9 cellular contexts compared by ENCODE assay signal in the genomic region with DNA sequence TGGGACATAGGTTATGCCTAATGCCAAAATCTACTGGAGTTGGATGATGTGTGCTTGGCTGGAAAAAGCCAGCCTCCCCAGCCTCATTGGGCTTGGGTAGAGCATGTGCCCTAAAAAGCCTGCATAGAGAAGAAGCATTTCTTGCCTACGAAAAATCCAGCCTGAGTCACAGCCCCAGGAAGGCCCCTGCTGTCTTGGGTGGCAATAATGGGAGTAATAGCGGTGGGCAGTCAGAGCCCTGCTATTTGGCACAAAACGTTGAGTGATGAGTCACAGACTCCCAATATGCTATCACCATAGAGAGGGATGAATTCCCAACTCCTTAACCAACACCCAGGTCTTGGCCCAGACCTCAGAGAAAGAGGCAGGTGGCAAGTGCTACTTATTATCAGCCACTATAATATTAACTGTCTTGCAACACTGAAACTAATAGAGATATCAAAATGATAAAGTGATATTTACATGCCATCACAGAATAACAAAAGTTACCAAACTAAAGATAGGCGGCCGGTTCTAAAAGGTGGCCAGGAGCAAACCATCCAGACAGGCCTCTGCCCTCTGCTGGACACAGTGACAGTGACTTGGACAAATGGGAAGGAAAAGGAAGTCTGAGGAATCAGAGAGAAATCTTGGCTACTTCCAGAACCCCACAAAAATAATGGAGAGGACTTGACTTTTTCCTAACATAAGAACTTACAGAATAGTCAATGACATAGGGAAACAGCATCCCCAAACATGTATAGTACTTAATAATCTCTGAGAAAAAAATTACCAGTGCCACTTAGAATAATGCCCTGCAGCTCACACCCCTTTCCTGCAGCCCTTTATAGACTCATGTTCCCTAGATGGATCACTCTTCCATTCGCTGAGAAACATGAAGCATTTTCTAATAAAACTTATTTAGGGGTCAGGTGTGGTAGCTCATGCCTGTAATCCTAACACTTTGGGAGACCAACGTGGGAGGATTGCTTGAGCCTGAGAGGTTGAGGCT. TPM values are rescaled to one million over a fixed set of nuclear protein-coding genes. Genes with fewer than 3 reads are reported as not detected.
DNase-seq lines count a peak whose midpoint lies in the region; ATAC-seq and TF ChIP-seq lines count a peak whose summit lies in the region.
"Had no signal": no experiment of that assay in that cellular context is flagged by ENCODE, and none has a peak within 500 bp of the region (broad histone marks: within the 10 kb centered on the region; RNA-seq: fewer than 3 reads in every experiment).

No MANE protein-coding gene starts in this region.

- ATAC-seq in GM18861 (IDR thresholded peaks at IDR 0.05; ENCODE audit: unreplicated experiment) = no peak
- no peak for ATAC-seq in activated naive CD8-positive, alpha-beta T cell treated with anti-CD3 and anti-CD28 coated beads, Interleukin-2, amount 50 U/mL, for 24 hours

- intact Hi-C loops in thyroid gland (cut with DNase I) = no loop called here

- peaks cover 87% of the 10 kb centered on the region for H3K36me3 ChIP-seq in WERI-Rb-1
- H3K36me3 ChIP-seq in thyroid gland = peaks cover 24 to 26% of the 10 kb centered on the region in 2 donors

- H3K4me3 ChIP-seq in WERI-Rb-1 (ENCODE audit: low read depth, low read length) (no peak overlapping the region), thyroid gland (replicated peaks in 1 of 3) (no peak overlapping the region)

- no peak overlapping the region for H3K27ac ChIP-seq in WERI-Rb-1
- H3K27ac ChIP-seq in thyroid gland = peak overlapping the region; percentile 1 to 54 (median 46)

- H3K27me3 ChIP-seq in WERI-Rb-1 (ENCODE audit: insufficient read depth, low read depth, severe bottlenecking) (no peaks in the 10 kb centered on the region), thyroid gland (no peaks in the 10 kb centered on the region)

- 69 to 72% methylated on average over 7 of the region's 7 CpGs for WGBS in thyroid gland, 2 donors

- no peaks in the 10 kb centered on the region for H3K4me1 Mint-ChIP-seq in activated naive CD8-positive, alpha-beta T cell treated with anti-CD3 and anti-CD28 coated beads, Interleukin-2, amount 50 U/mL, for 24 hours

- DNase-seq in DMS 273 (lab: John Stamatoyannopoulos, UW; ENCODE audit: unreplicated experiment) (peak; percentile 48), DMS 273 treated with DMSO at 0.1 percent for 48 hours (lab: John Stamatoyannopoulos, UW) (no peak), WERI-Rb-1 (no peak), iPS-NIHi11 (ENCODE audit: low spot score) (peak; percentile 39), thyroid gland (no peak)
- no peak for DNase-seq in activated naive CD4-positive, alpha-beta T cell (lab: John Stamatoyannopoulos, UW)
- no peak for DNase-seq in activated naive CD8-positive, alpha-beta T cell treated with anti-CD3 and anti-CD28 coated beads, Interleukin-2, amount 50 U/mL, for 24 hours

- H3K36me3 Mint-ChIP-seq in activated naive CD8-positive, alpha-beta T cell treated with anti-CD3 and anti-CD28 coated beads, Interleukin-2, amount 50 U/mL, for 24 hours (ENCODE audit: low read depth) = peaks cover 11% of the 10 kb centered on the region

- H3K9me3 Mint-ChIP-seq in activated naive CD8-positive, alpha-beta T cell treated with anti-CD3 and anti-CD28 coated beads, Interleukin-2, amount 50 U/mL, for 24 hours = no peaks in the 10 kb centered on the region

- TF ChIP-seq CTCF in WERI-Rb-1 (IDR thresholded peaks at IDR 0.05; ENCODE audit: low read depth, low read length) (peak; percentile 46), thyroid gland (IDR thresholded peaks at IDR 0.05) (peak in 3 of 6 experiments; percentile 15 to 37 (median 17))

- TF ChIP-seq POLR2A in thyroid gland (IDR thresholded peaks at IDR 0.05) = no peak

- no peak overlapping the region for H3K27ac Mint-ChIP-seq in activated naive CD8-positive, alpha-beta T cell treated with anti-CD3 and anti-CD28 coated beads, Interleukin-2, amount 50 U/mL, for 24 hours

- no peak overlapping the region for H3K4me3 Mint-ChIP-seq in activated naive CD8-positive, alpha-beta T cell treated with anti-CD3 and anti-CD28 coated beads, Interleukin-2, amount 50 U/mL, for 24 hours

- no peaks in the 10 kb centered on the region for H3K27me3 Mint-ChIP-seq in activated naive CD8-positive, alpha-beta T cell treated with anti-CD3 and anti-CD28 coated beads, Interleukin-2, amount 50 U/mL, for 24 hours

- H3K4me1 ChIP-seq in thyroid gland = peaks cover 0 to 16% of the 10 kb centered on the region in 2 donors

- H3K9me3 ChIP-seq in WERI-Rb-1 (ENCODE audit: severe bottlenecking) (no peaks in the 10 kb centered on the region), thyroid gland (no peaks in the 10 kb centered on the region)

RNA-seq across cellular contexts. Expression of a gene that starts 51.9 kb away (rescaled TPM):
- total RNA-seq in thyroid gland = not detected
- total RNA-seq: skeletal muscle tissue had no signal

Comparison
In these comparisons a context has a peak if more than half of its experiments do, and no peak if none do; other contexts are left out.
1. DNase-seq: peak in DMS 273 (single experiment) and iPS-NIHi11 (single experiment); none in DMS 273 treated with DMSO at 0.1 percent for 48 hours (single experiment), WERI-Rb-1 (single experiment), thyroid gland (0 of 2), activated naive CD4-positive, alpha-beta T cell (0 of 4) and activated naive CD8-positive, alpha-beta T cell treated with anti-CD3 and anti-CD28 coated beads, Interleukin-2, amount 50 U/mL, for 24 hours (single experiment).